8 cellular contexts compared by ENCODE assay signal in the genomic region with DNA sequence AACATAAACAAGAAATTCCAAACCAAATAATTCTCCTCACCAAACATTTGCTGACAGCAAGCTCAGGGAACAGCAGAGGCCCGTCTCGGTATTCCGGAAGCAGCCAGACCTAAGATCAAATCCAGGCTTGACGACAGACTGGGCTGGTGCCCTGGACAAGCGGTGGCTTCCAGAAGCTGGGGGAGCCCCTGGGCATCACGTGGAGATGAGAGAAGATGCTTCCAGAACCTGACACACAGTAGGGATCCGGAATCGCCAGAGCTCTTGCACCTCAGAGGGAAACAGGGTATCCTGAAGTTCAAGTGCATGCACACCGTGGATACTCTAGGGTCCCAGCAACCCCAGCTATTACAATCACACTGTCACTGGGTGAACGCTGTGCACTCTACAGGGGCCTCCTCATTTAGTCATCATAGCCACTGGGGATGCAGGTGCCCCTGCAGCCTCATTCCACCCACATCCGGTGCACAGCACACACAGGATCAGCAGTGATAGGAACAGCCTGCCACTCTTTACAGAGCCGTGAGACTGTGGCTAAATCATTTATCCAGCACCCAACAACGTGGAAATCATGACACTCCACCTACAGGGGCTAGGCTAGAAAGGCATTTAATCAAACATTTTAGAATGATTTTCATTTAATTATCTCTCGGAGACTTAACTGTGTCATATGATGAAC.
DNase-seq lines count a peak whose midpoint lies in the region; ATAC-seq, FAIRE-seq and TF ChIP-seq lines count a peak whose summit lies in the region.

No MANE protein-coding gene starts in this region.

- peaks cover 62 to 100% (median 100%) of the 10 kb centered on the region in 10 experiments for H3K4me1 ChIP-seq in BLaER1 treated with 17β-estradiol and CSF1 and Interleukin-3, amounts not matched to agents 10 nM and 100 nM

- CTCF ChIA-PET in WTC11 (lab: Charles Lee), result interaction anchor here (1.0 kb wide), 1 partner anchor 46 kb away, joined by 7 read pairs; no protein-coding TSS in a partner anchor

- H3K4me3 Mint-ChIP-seq in WTC11, result no peak overlapping the region

- H3K27me3 Mint-ChIP-seq in WTC11 (ENCODE audit: low read depth), result no peaks in the 10 kb centered on the region

- H3K9me3 Mint-ChIP-seq in WTC11, result no peaks in the 10 kb centered on the region

- peaks cover 82 to 100% (median 94%) of the 10 kb centered on the region in 11 experiments for H4K20me1 ChIP-seq in BLaER1 treated with 17β-estradiol and CSF1 and Interleukin-3, amounts not matched to agents 10 nM and 100 nM

- FAIRE-seq in H54 (lab: Jason Lieb, UNC), result no peak

- no peak for ATAC-seq in WTC11
- ATAC-seq in GM19351 (IDR thresholded peaks at IDR 0.05; ENCODE audit: unreplicated experiment), result no peak
- ATAC-seq in GM21515 (IDR thresholded peaks at IDR 0.05; ENCODE audit: unreplicated experiment), result no peak
- ATAC-seq in HG03442 (IDR thresholded peaks at IDR 0.05; ENCODE audit: unreplicated experiment), result no peak

- POLR2A ChIA-PET in WTC11 (lab: Charles Lee), result no interaction called here

- no peaks in the 10 kb centered on the region for H3K36me3 ChIP-seq in BLaER1 treated with 17β-estradiol and CSF1 and Interleukin-3, amounts not matched to agents 10 nM and 100 nM

- H3K9me3 ChIP-seq in BLaER1 treated with 17β-estradiol and CSF1 and Interleukin-3, amounts not matched to agents 10 nM and 100 nM (replicated peaks in 1 of 11), result no peaks in the 10 kb centered on the region

- H3K27ac Mint-ChIP-seq in WTC11, result peak overlapping the region; percentile 57; the same call in 1 of the 2 replicates

- TF ChIP-seq CTCF in WTC11 (IDR thresholded peaks at IDR 0.05), result no peak

- H3K27me3 ChIP-seq in BLaER1 treated with 17β-estradiol and CSF1 and Interleukin-3, amounts not matched to agents 10 nM and 100 nM, result no peaks in the 10 kb centered on the region

- H3K27ac ChIP-seq in BLaER1 treated with 17β-estradiol and CSF1 and Interleukin-3, amounts not matched to agents 10 nM and 100 nM, result peak overlapping the region in 8 of 11 experiments; percentile 9 to 48 (median 34); a peak in 10 of 22 replicates

- H3K36me3 Mint-ChIP-seq in WTC11, result peaks cover 2% of the 10 kb centered on the region; the same call in 1 of the 2 replicates

- peak overlapping the region; percentile 78 to 97 (median 80) for H3K4me2 ChIP-seq in BLaER1 treated with 17β-estradiol and CSF1 and Interleukin-3, amounts not matched to agents 10 nM and 100 nM

- TF ChIP-seq POLR2A in H54 (IDR thresholded peaks at IDR 0.05; ENCODE audit: low read depth, low read length), result no peak

- peak overlapping the region in 2 of 11 experiments; percentile 26 to 40; a peak in 4 of 22 replicates for H3K9ac ChIP-seq in BLaER1 treated with 17β-estradiol and CSF1 and Interleukin-3, amounts not matched to agents 10 nM and 100 nM

- DNase-seq in WTC11 (ENCODE audit: low spot score) (no peak), H54 (ENCODE audit: insufficient read length, low spot score) (no peak)
- DNase-seq in central memory CD4-positive, alpha-beta T cell, result peak; percentile 86
- peak; percentile 53 to 62 (median 56) for DNase-seq in stimulated activated CD4-positive, alpha-beta T cell treated with anti-CD3 and anti-CD28 coated beads, Interleukin-12 subunit alpha, Interleukin-12 subunit beta, amount 100 ng/mL, for 48 hours (ENCODE audit: low read depth in 2 of 3, low spot score in 1 of 3)

- peaks cover 66% of the 10 kb centered on the region for H3K4me1 Mint-ChIP-seq in WTC11

- H3K4me3 ChIP-seq in BLaER1 treated with 17β-estradiol and CSF1 and Interleukin-3, amounts not matched to agents 10 nM and 100 nM, result no peak overlapping the region

TF ChIP-seq in WTC11, 78 proteins besides CTCF, POLR2A, EP300 and RAD21:
- TF ChIP-seq, protein P1, sequence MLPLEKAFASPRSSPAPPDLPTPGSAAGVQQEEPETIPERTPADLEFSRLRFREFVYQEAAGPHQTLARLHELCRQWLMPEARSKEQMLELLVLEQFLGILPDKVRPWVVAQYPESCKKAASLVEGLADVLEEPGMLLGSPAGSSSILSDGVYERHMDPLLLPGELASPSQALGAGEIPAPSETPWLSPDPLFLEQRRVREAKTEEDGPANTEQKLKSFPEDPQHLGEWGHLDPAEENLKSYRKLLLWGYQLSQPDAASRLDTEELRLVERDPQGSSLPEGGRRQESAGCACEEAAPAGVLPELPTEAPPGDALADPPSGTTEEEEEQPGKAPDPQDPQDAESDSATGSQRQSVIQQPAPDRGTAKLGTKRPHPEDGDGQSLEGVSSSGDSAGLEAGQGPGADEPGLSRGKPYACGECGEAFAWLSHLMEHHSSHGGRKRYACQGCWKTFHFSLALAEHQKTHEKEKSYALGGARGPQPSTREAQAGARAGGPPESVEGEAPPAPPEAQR (CRISPR knock-in tag; IDR thresholded peaks at IDR 0.05), result no peak
- no peak for TF ChIP-seq ETV6 (CRISPR knock-in tag; IDR thresholded peaks at IDR 0.05)
- TF ChIP-seq, protein P2, sequence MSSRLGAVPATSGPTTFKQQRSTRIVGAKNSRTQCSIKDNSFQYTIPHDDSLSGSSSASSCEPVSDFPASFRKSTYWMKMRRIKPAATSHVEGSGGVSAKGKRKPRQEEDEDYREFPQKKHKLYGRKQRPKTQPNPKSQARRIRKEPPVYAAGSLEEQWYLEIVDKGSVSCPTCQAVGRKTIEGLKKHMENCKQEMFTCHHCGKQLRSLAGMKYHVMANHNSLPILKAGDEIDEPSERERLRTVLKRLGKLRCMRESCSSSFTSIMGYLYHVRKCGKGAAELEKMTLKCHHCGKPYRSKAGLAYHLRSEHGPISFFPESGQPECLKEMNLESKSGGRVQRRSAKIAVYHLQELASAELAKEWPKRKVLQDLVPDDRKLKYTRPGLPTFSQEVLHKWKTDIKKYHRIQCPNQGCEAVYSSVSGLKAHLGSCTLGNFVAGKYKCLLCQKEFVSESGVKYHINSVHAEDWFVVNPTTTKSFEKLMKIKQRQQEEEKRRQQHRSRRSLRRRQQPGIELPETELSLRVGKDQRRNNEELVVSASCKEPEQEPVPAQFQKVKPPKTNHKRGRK (CRISPR knock-in tag; IDR thresholded peaks at IDR 0.05; ENCODE audit: borderline replicate concordance), result no peak
TF ChIP-seq in WTC11: peak in this region for 0.

Comparison
In these comparisons a context has a peak if more than half of its experiments do, and no peak if none do; other contexts are left out.
1. DNase-seq: peak in central memory CD4-positive, alpha-beta T cell (single experiment) and stimulated activated CD4-positive, alpha-beta T cell treated with anti-CD3 and anti-CD28 coated beads, Interleukin-12 subunit alpha, Interleukin-12 subunit beta, amount 100 ng/mL, for 48 hours (3 of 3); none in WTC11 (single experiment) and H54 (single experiment).